In genomic region chr17:2563543-2563942, GRCh38 we compare ENCODE assay signal across 1 cellular context.
TF ChIP-seq lines count a peak whose summit lies in the region.

No MANE protein-coding gene starts in this region.

TF ChIP-seq in H1, 55 proteins besides CTCF, POLR2A, EP300 and RAD21:
- TF ChIP-seq TBP (IDR thresholded peaks at IDR 0.05; ENCODE audit: low read depth, low read length): no peak
- TF ChIP-seq SAP30 (IDR thresholded peaks at IDR 0.05; ENCODE audit: insufficient read depth, insufficient replicate concordance, low read length): no peak
- no peak for TF ChIP-seq SRF (IDR thresholded peaks at IDR 0.05; ENCODE audit: low read depth, low read length)
- TF ChIP-seq CTBP2 (IDR thresholded peaks at IDR 0.05; ENCODE audit: borderline replicate concordance, insufficient read depth, insufficient read length, low read length): no peak
- no peak for TF ChIP-seq POLR2AphosphoS5 (IDR thresholded peaks at IDR 0.05; ENCODE audit: low read depth, low read length)
- TF ChIP-seq SP1 (IDR thresholded peaks at IDR 0.05; ENCODE audit: low read depth, low read length): no peak
